19 cellular contexts compared by ENCODE assay signal in the genomic region with DNA sequence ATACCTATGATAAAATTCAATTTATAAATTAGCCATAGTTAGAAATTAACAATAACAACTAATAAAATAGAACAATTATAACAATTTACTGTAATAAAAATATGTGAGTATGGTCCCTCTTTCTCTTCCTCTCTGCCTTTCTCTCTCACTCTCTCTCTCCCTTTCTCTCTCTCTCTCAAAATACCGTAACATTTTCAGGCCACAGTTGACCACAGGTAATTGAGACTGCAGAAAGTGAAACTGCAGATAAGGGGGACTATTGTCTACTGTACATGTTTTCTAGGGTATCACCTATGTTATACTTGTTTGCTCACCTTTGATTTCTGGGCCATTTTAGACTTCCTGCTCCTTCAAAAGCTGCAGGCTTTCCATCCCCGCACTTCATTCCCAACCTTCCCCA. TPM values are rescaled to one million over a fixed set of nuclear protein-coding genes. Genes with fewer than 3 reads are reported as not detected.
DNase-seq lines count a peak whose midpoint lies in the region; ATAC-seq, FAIRE-seq and TF ChIP-seq lines count a peak whose summit lies in the region.
"Had no signal": no experiment of that assay in that cellular context is flagged by ENCODE, and none has a peak within 500 bp of the region (broad histone marks: within the 10 kb centered on the region; RNA-seq: fewer than 3 reads in every experiment).

No MANE protein-coding gene starts in this region.

- H2AFZ ChIP-seq in GM12878 (ENCODE audit: control insufficient read depth, low read depth, low read length), result no peak overlapping the region

- 38% methylated on average over 2 of the region's 2 CpGs for WGBS in GM12878 (ENCODE audit: insufficient coverage, insufficient replicate concordance, low lambda C conversion rate, missing lambda C conversion rate)

- BruUV-seq in GM12878 (replicated peaks; lab: Mats Ljungman, UMichigan), result no TSS peak

- H3K36me3 ChIP-seq in GM12878 (ENCODE audit: control insufficient read depth in 2 of 2, insufficient read depth in 2 of 2, low read length in 1 of 2), result peaks cover 6% of the 10 kb centered on the region in 2 experiments; a peak in 3 of 4 replicates
- H3K36me3 ChIP-seq: BLaER1, right atrium auricular region, thyroid gland had no signal

- no peak for TF ChIP-seq RAD21 in GM12878 (IDR thresholded peaks at IDR 0.05; ENCODE audit: insufficient read depth, low read depth, low read length)

- H3K79me2 ChIP-seq in GM12878 (ENCODE audit: control insufficient read depth, insufficient read depth, low read length), result no peaks in the 10 kb centered on the region

- DNase-seq in GM12878 (ENCODE audit: low read depth, low spot score), result no peak
- DNase-seq in amygdala (lab: John Stamatoyannopoulos, UW), result no peak
- DNase-seq in COR-L47 (lab: John Stamatoyannopoulos, UW), result no peak
- DNase-seq in NCI-H69 (lab: John Stamatoyannopoulos, UW), result no peak
- DNase-seq: activated CD4-positive, alpha-beta T cell treated with anti-CD3 and anti-CD28 coated beads for 4 hours; activated T-cell treated with anti-CD3 and anti-CD28 coated beads, Interleukin-2, amount 50 U/mL, for 24 hours; head of caudate nucleus; NCI-H2081 treated with DMSO at 0.1 percent for 48 hours; thyroid gland had no signal

- no peaks in the 10 kb centered on the region for H3K27me3 ChIP-seq in GM12878 (replicated peaks in 1 of 2; ENCODE audit: control insufficient read depth in 2 of 2, insufficient read depth in 2 of 2, low read length in 1 of 2)
- H3K27me3 ChIP-seq: BLaER1, right atrium auricular region, thyroid gland had no signal

- SMC1A ChIA-PET in GM12878 (lab: Charles Lee; ENCODE audit: uncharacterized antibody, unreplicated experiment), result interaction anchor here (0.6 to 3.9 kb wide), 10 partner anchors 10 to 50 kb away, joined by 3 to 19 read pairs (median 7); a partner anchor contains a TSS

- H3K9ac ChIP-seq in GM12878 (ENCODE audit: control insufficient read depth, insufficient read depth, low read length), result no peak overlapping the region
- H3K9ac ChIP-seq: BLaER1 had no signal

- H3K4me3 ChIP-seq in GM12878, result 0 out of 2 replicates have a peak overlapping the region, but pooled peaks have one; percentile 18
- H3K4me3 ChIP-seq: BLaER1, right atrium auricular region, thyroid gland had no signal

- no peak for TF ChIP-seq EP300 in GM12878 (IDR thresholded peaks at IDR 0.05; ENCODE audit: borderline replicate concordance in 1 of 2, control insufficient read depth in 1 of 2, low read depth in 2 of 2, low read length in 2 of 2)

- peaks cover 30% of the 10 kb centered on the region for H3K4me1 ChIP-seq in GM12878 (ENCODE audit: control insufficient read depth, insufficient read depth, low read length)
- H3K4me1 ChIP-seq: right atrium auricular region had no signal

- peaks cover 4% of the 10 kb centered on the region; the same call in 2 of the 3 replicates for H3K9me3 ChIP-seq in GM12878 (replicated peaks; ENCODE audit: control insufficient read depth, insufficient read depth, low read length)
- H3K9me3 ChIP-seq: BLaER1, right atrium auricular region, thyroid gland had no signal

- peak; percentile 69 for FAIRE-seq in GM12878 (lab: Jason Lieb, UNC)
- FAIRE-seq: keratinocyte had no signal

- no peaks in the 10 kb centered on the region for H4K20me1 ChIP-seq in GM12878 (ENCODE audit: control insufficient read depth, insufficient read depth)
- H4K20me1 ChIP-seq: BLaER1 had no signal

- CTCF ChIA-PET in GM12878 (lab: Yijun Ruan, JAX), result interaction anchor here (0.8 to 1.5 kb wide), 4 partner anchors 17 to 76 kb away, joined by 3 to 5 read pairs (median 4); a partner anchor contains a TSS

- intact Hi-C loops in GM12878 (cut with micrococcal nuclease; ENCODE audit: unreplicated experiment), result no loop called here

- no peak for TF ChIP-seq CTCF in GM12878 (IDR thresholded peaks at IDR 0.05 in 2 of 3, conservative IDR thresholded peaks at IDR 0.05 in 1 of 3; ENCODE audit: control insufficient read depth in 2 of 3, extremely low read depth in 1 of 3, insufficient read depth in 1 of 3, low read depth in 3 of 3, low read length in 3 of 3)

- ATAC-seq in GM18867 (IDR thresholded peaks at IDR 0.05; ENCODE audit: unreplicated experiment) (peak; percentile 70), GM21423 (IDR thresholded peaks at IDR 0.05; ENCODE audit: unreplicated experiment) (peak; percentile 51), HG03064 (IDR thresholded peaks at IDR 0.05; ENCODE audit: low read depth, unreplicated experiment) (peak; percentile 38), GM12878 (peak; percentile 79)

- POLR2A ChIA-PET in GM12878 (lab: Charles Lee), result interaction anchor here (0.9 to 1.9 kb wide), 5 partner anchors 8 to 51 kb away, joined by 3 to 8 read pairs (median 4); no protein-coding TSS in a partner anchor

- no peak for TF ChIP-seq POLR2A in GM12878 (IDR thresholded peaks at IDR 0.05; ENCODE audit: low read depth, low read length)

- in situ Hi-C loops in GM12878 (cut with MboI), result no loop called here

- peak overlapping the region; percentile 57 for H3K27ac ChIP-seq in GM12878 (ENCODE audit: control insufficient read depth, insufficient read depth)
- H3K27ac ChIP-seq: BLaER1, epithelial cell of prostate, right atrium auricular region, RWPE1, thyroid gland had no signal

- H3K4me2 ChIP-seq in GM12878 (ENCODE audit: control insufficient read depth, insufficient read depth), result peak overlapping the region; percentile 19
- H3K4me2 ChIP-seq: BLaER1 had no signal

- RAD21 ChIA-PET in GM12878 (lab: Charles Lee; ENCODE audit: unreplicated experiment), result interaction anchor here (0.6 to 4.0 kb wide), 7 partner anchors 24 to 1195 kb away, joined by 3 to 52 read pairs (median 3); a partner anchor contains a TSS

TF ChIP-seq in GM12878, 131 proteins besides CTCF, POLR2A, EP300 and RAD21 (continues in another document):
- TF ChIP-seq KAT2A (conservative IDR thresholded peaks at IDR 0.05; ENCODE audit: control insufficient read depth, low read depth, low read length), result no peak
- TF ChIP-seq, protein P1, sequence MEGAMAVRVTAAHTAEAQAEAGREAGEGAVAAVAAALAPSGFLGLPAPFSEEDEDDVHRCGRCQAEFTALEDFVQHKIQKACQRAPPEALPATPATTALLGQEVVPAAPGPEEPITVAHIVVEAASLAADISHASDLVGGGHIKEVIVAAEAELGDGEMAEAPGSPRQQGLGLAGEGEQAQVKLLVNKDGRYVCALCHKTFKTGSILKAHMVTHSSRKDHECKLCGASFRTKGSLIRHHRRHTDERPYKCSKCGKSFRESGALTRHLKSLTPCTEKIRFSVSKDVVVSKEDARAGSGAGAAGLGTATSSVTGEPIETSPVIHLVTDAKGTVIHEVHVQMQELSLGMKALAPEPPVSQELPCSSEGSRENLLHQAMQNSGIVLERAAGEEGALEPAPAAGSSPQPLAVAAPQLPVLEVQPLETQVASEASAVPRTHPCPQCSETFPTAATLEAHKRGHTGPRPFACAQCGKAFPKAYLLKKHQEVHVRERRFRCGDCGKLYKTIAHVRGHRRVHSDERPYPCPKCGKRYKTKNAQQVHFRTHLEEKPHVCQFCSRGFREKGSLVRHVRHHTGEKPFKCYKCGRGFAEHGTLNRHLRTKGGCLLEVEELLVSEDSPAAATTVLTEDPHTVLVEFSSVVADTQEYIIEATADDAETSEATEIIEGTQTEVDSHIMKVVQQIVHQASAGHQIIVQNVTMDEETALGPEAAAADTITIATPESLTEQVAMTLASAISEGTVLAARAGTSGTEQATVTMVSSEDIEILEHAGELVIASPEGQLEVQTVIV (IDR thresholded peaks at IDR 0.05; ENCODE audit: borderline replicate concordance, partially characterized antibody), result no peak
- TF ChIP-seq ETV6 (conservative IDR thresholded peaks at IDR 0.05 in 1 of 2, IDR thresholded peaks at IDR 0.05 in 1 of 2; ENCODE audit: borderline replicate concordance in 1 of 2, low read depth in 1 of 2), result peak in 1 of 2 experiments; percentile 38; a peak in 1 of 4 replicates
- TF ChIP-seq, protein P2, sequence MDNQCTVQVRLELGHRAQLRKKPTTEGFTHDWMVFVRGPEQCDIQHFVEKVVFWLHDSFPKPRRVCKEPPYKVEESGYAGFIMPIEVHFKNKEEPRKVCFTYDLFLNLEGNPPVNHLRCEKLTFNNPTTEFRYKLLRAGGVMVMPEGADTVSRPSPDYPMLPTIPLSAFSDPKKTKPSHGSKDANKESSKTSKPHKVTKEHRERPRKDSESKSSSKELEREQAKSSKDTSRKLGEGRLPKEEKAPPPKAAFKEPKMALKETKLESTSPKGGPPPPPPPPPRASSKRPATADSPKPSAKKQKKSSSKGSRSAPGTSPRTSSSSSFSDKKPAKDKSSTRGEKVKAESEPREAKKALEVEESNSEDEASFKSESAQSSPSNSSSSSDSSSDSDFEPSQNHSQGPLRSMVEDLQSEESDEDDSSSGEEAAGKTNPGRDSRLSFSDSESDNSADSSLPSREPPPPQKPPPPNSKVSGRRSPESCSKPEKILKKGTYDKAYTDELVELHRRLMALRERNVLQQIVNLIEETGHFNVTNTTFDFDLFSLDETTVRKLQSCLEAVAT (IDR thresholded peaks at IDR 0.05), result peak; percentile 37; the same call in 1 of the 2 replicates
- TF ChIP-seq, protein P3, sequence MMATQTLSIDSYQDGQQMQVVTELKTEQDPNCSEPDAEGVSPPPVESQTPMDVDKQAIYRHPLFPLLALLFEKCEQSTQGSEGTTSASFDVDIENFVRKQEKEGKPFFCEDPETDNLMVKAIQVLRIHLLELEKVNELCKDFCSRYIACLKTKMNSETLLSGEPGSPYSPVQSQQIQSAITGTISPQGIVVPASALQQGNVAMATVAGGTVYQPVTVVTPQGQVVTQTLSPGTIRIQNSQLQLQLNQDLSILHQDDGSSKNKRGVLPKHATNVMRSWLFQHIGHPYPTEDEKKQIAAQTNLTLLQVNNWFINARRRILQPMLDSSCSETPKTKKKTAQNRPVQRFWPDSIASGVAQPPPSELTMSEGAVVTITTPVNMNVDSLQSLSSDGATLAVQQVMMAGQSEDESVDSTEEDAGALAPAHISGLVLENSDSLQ (IDR thresholded peaks at IDR 0.05), result no peak

RNA-seq across cellular contexts. Expression of a gene that starts 46.8 kb away (rescaled TPM):
- total RNA-seq in GM12878 (2013; cell fraction: nucleolus; rRNA removed), result 79.0 and 83.4 TPM in 2 replicates
- 103 and 132 TPM in 2 replicates for total RNA-seq in GM12878 (2014; rRNA removed)
- total RNA-seq in GM12878 (2014; rRNA removed; fragmentation: Illumina TruSeq; extraction: Trizol), result 111 and 122 TPM in 2 replicates
- 68.2 and 77.3 TPM in 2 replicates for total RNA-seq in GM12878 (2021)
- 90.7 TPM for polyA plus RNA-seq in GM12878 (2011; ENCODE audit: low read depth)
- polyA plus RNA-seq in GM12878 (2011; rRNA removed), result 118 and 145 TPM in 2 replicates
- 92.0 and 93.2 TPM in 2 replicates for polyA plus RNA-seq in GM12878 (2011; cell fraction: cytosol; rRNA removed)
- polyA plus RNA-seq in GM12878 (2011; cell fraction: nucleus; rRNA removed), result 28.5 and 54.0 TPM in 2 replicates
- 80.3 and 84.9 TPM in 2 replicates for polyA plus RNA-seq in GM12878 (2012)
- polyA plus RNA-seq in GM12878 (2014; fragmentation: Illumina TruSeq; extraction: Trizol), result 136 and 138 TPM in 2 replicates
- 100 to 1,000 TPM; 306 to 457 TPM for polyA plus RNA-seq in GM12878 (2014; fragmentation: Nextera tagmentation; extraction: Ambion mirVana)
- polyA plus RNA-seq in GM12878 (2014; rRNA removed), result 83.2 and 119 TPM in 2 replicates
- 100 to 1,000 TPM; 180 to 186 TPM for polyA plus RNA-seq in GM12878 (2016; fragmentation: Nextera tagmentation; extraction: Ambion mirVana)
- polyA minus RNA-seq in GM12878 (2011; rRNA and poly(A)+ RNA removed), result 50.8 and 71.5 TPM in 2 replicates
- 31.0 and 32.2 TPM in 2 replicates for polyA minus RNA-seq in GM12878 (2011; cell fraction: cytosol; rRNA and poly(A)+ RNA removed)
- 14.5 and 15.8 TPM in 2 replicates for polyA minus RNA-seq in GM12878 (2011; cell fraction: nucleus; rRNA and poly(A)+ RNA removed)
- total RNA-seq: chondrocyte, MCF 10A had no signal
- polyA plus RNA-seq: keratinocyte had no signal
